8 cellular contexts compared by ENCODE assay signal in the genomic region with DNA sequence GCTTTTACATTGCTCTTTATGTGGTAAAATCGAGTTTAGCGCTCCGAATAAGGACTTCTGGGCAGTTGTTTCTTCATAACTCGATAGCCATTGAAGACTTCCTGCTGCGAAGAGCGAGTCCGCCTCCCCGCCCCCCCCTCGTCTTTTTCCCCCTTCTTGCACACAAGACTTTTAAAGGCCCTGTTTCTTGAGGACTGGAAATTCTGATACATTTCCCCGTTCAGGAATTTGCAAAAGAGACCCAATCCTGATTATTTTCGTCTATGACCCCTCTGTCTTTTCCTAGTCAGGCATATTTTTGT. TPM values are rescaled to one million over a fixed set of nuclear protein-coding genes. Genes with fewer than 3 reads are reported as not detected.
A peak's percentile ranks its signal among the peaks of the same experiment; 100 is the strongest.
DNase-seq lines count a peak whose midpoint lies in the region; ATAC-seq, FAIRE-seq and TF ChIP-seq lines count a peak whose summit lies in the region.

No MANE protein-coding gene starts in this region.

- H3K9me3 Mint-ChIP-seq in Caco-2 (ENCODE audit: unreplicated experiment), result no peaks in the 10 kb centered on the region

- TF ChIP-seq CTCF in Caco-2 (IDR thresholded peaks at IDR 0.05; ENCODE audit: insufficient read depth in 1 of 2, low read depth in 1 of 2, low read length in 1 of 2, severe bottlenecking in 1 of 2, unreplicated experiment in 1 of 2) (no peak), NB4 (IDR thresholded peaks at IDR 0.05; ENCODE audit: low read depth, low read length) (no peak)

- CTCF ChIA-PET in Caco-2 (lab: Charles Lee), result interaction anchor here (0.8 to 1.9 kb wide), 2 partner anchors 11 to 478 kb away, joined by 3 to 6 read pairs; no protein-coding TSS in a partner anchor

- no peak for TF ChIP-seq POLR2A in NB4 (IDR thresholded peaks at IDR 0.05; ENCODE audit: extremely low read depth, insufficient read length)

- H3K4me3 ChIP-seq in Caco-2 (ENCODE audit: low read depth, low read length) (peak overlapping the region; percentile 90), NB4 (ENCODE audit: low read depth, low read length) (peak overlapping the region; percentile 84), mesodermal cell (ENCODE audit: extremely low read depth, insufficient read depth, low read length, poor library complexity, severe bottlenecking) (peak overlapping the region; percentile 97)

- DNase-seq in Caco-2 (no peak), NB4 (ENCODE audit: low read depth) (peak; percentile 88), caudate nucleus (lab: John Stamatoyannopoulos, UW) (peak in 7 of 61 donors; percentile 21 to 64 (median 38)), urothelium cell line (ENCODE audit: low spot score) (peak; percentile 27), OCI-M2 (lab: John Stamatoyannopoulos, UW; ENCODE audit: unreplicated experiment) (no peak)

- no TSS peak for BruUV-seq in Caco-2 (replicated peaks; lab: Mats Ljungman, UMichigan)

- ATAC-seq in GM18868 (IDR thresholded peaks at IDR 0.05; ENCODE audit: unreplicated experiment) (no peak), GM21390 (IDR thresholded peaks at IDR 0.05; ENCODE audit: unreplicated experiment) (no peak)

- H3K36me3 ChIP-seq in Caco-2 (ENCODE audit: control insufficient read depth, insufficient read depth, low read length) (peaks cover 3% of the 10 kb centered on the region; the same call in 1 of the 2 replicates), mesodermal cell (ENCODE audit: control insufficient read depth, insufficient read depth, low read length) (peaks cover 28% of the 10 kb centered on the region)

- WGBS in mesodermal cell (ENCODE audit: insufficient coverage in 2 of 2), 2 experiments, result 0% methylated on average over 6 to 8 of the region's 11 CpGs

- peak overlapping the region; percentile 95 for H3K27ac Mint-ChIP-seq in Caco-2 (ENCODE audit: unreplicated experiment)

- H3K9me3 ChIP-seq in Caco-2, result no peaks in the 10 kb centered on the region
- no peaks in the 10 kb centered on the region for H3K9me3 ChIP-seq in mesodermal cell (ENCODE audit: control insufficient read depth, low read length)

- H3K4me3 Mint-ChIP-seq in Caco-2 (ENCODE audit: unreplicated experiment), result peak overlapping the region; percentile 99

- POLR2A ChIA-PET in Caco-2 (lab: Charles Lee), result interaction anchor here (0.9 to 1.6 kb wide), 3 partner anchors 57 to 390 kb away, joined by 3 to 4 read pairs (median 3); no protein-coding TSS in a partner anchor

- H3K27ac ChIP-seq in caudate nucleus (ENCODE audit: low read depth, low read length), result peak overlapping the region; percentile 95
- H3K27ac ChIP-seq in mesodermal cell (ENCODE audit: low read depth, low read length, severe bottlenecking), result peak overlapping the region; percentile 96

- H3K4me1 ChIP-seq in Caco-2, result peaks cover 52% of the 10 kb centered on the region
- H3K4me1 ChIP-seq in mesodermal cell (ENCODE audit: control insufficient read depth, insufficient read depth, low read length, poor library complexity, severe bottlenecking), result peaks cover 33% of the 10 kb centered on the region

- no peaks in the 10 kb centered on the region for H3K27me3 Mint-ChIP-seq in Caco-2 (ENCODE audit: insufficient read depth, unreplicated experiment)

- peaks cover 53% of the 10 kb centered on the region for H3K36me3 Mint-ChIP-seq in Caco-2 (ENCODE audit: insufficient read depth, unreplicated experiment)

- FAIRE-seq in urothelium cell line (lab: Jason Lieb, UNC), result no peak

- no peaks in the 10 kb centered on the region for H3K27me3 ChIP-seq in Caco-2 (replicated peaks; ENCODE audit: control insufficient read depth, insufficient read depth, low read length)

- peaks cover 43% of the 10 kb centered on the region for H3K4me1 Mint-ChIP-seq in Caco-2 (ENCODE audit: low read depth, unreplicated experiment)

- intact Hi-C loops in Caco-2 (cut with micrococcal nuclease; ENCODE audit: unreplicated experiment), result loop anchor here (1.0 to 5.0 kb wide), 3 partner anchors 56 to 377 kb away; no protein-coding TSS in a partner anchor

RNA-seq across cellular contexts. Expression of a gene that starts 1.6 kb away (rescaled TPM):
- total RNA-seq in Caco-2 (2022), result 78.0 and 78.6 TPM in 2 replicates
- polyA plus RNA-seq in mesodermal cell (2013, experiment 1 of 2), result 203 TPM
- polyA plus RNA-seq in mesodermal cell (2013, experiment 2 of 2), result 188 TPM

Comparison
In these comparisons a context has a peak if more than half of its experiments do, and no peak if none do; other contexts are left out.
1. DNase-seq: peak in NB4 (single experiment) and urothelium cell line (single experiment); none in Caco-2 (0 of 2) and OCI-M2 (single experiment).
2. Peak in every context shown above with its lines, with median percentiles within 50 percentile points of each other: H3K4me3 ChIP-seq.